ENCODE assay signal across 18 cellular contexts in the genomic region with DNA sequence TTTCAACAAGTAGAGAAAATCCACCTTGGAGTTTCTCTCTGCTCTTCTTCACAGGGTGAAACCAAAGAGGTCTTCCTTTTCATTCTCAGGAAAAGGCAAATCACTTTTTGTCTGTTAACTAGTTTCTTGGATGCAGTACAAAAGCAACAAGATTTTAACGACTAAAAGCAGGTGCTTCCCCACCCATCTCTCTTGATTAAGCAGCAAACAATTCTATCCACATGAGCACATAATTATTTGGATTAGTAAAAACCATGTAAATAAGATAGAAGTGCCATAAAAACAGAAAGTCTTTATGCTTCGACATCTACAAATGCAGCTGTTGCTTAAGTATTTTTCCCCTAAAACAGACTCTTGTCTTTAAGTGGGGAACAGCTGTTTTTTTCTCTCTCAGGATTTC. TPM values are rescaled to one million over a fixed set of nuclear protein-coding genes. Genes with fewer than 3 reads are reported as not detected.
DNase-seq lines count a peak whose midpoint lies in the region; ATAC-seq and TF ChIP-seq lines count a peak whose summit lies in the region.
"Had no signal": no experiment of that assay in that cellular context is flagged by ENCODE, and none has a peak within 500 bp of the region (broad histone marks: within the 10 kb centered on the region; RNA-seq: fewer than 3 reads in every experiment).

No MANE protein-coding gene starts in this region.

- H3K36me3 ChIP-seq in BLaER1 treated with 17β-estradiol and CSF1 and Interleukin-3, amounts not matched to agents 10 nM and 100 nM, result no peaks in the 10 kb centered on the region
- H3K36me3 ChIP-seq in PC-3 (ENCODE audit: low read depth, low read length), result no peaks in the 10 kb centered on the region; the same call in none of the 2 replicates
- H3K36me3 ChIP-seq in gastrocnemius medialis, result peaks cover 0 to 17% of the 10 kb centered on the region in 2 donors

- in situ Hi-C loops in gastrocnemius medialis (cut with MboI; ENCODE audit: low sequenced_read_pairs in 4 of 4), result no loop called here

- no peaks in the 10 kb centered on the region for H3K9me3 ChIP-seq in BLaER1 treated with 17β-estradiol and CSF1 and Interleukin-3, amounts not matched to agents 10 nM and 100 nM (replicated peaks in 1 of 11)
- H3K9me3 ChIP-seq in PC-3 (ENCODE audit: low read length) (no peaks in the 10 kb centered on the region), gastrocnemius medialis (no peaks in the 10 kb centered on the region)
- H3K9me3 ChIP-seq: pancreas had no signal

- H3K79me2 ChIP-seq in PC-3 (ENCODE audit: low read length), result no peaks in the 10 kb centered on the region

- peak overlapping the region in 7 of 11 experiments; percentile 2 to 56 (median 21); a peak in 10 of 22 replicates for H3K4me2 ChIP-seq in BLaER1 treated with 17β-estradiol and CSF1 and Interleukin-3, amounts not matched to agents 10 nM and 100 nM
- no peak overlapping the region for H3K4me2 ChIP-seq in PC-3 (ENCODE audit: low read length)
- H3K4me2 ChIP-seq: KMS-11 had no signal

- no TSS peak for BruUV-seq in PC-3 (replicated peaks; lab: Mats Ljungman, UMichigan)

- no peak overlapping the region for H3K9ac ChIP-seq in BLaER1 treated with 17β-estradiol and CSF1 and Interleukin-3, amounts not matched to agents 10 nM and 100 nM
- no peak overlapping the region for H3K9ac ChIP-seq in PC-3 (ENCODE audit: low read length)
- H3K9ac ChIP-seq: KMS-11 had no signal

- peaks cover 0 to 15% (median 13%) of the 10 kb centered on the region in 10 experiments; a peak in 13 of 20 replicates for H3K4me1 ChIP-seq in BLaER1 treated with 17β-estradiol and CSF1 and Interleukin-3, amounts not matched to agents 10 nM and 100 nM
- H3K4me1 ChIP-seq in PC-3 (ENCODE audit: insufficient read depth, low read length), result no peaks in the 10 kb centered on the region
- peaks cover 70 to 86% of the 10 kb centered on the region in 2 donors for H3K4me1 ChIP-seq in gastrocnemius medialis

- H2AFZ ChIP-seq in PC-3 (ENCODE audit: low read length), result no peak overlapping the region

- TF ChIP-seq POLR2A in gastrocnemius medialis (IDR thresholded peaks at IDR 0.05), result no peak

- no peak overlapping the region for H3K4me3 ChIP-seq in BLaER1 treated with 17β-estradiol and CSF1 and Interleukin-3, amounts not matched to agents 10 nM and 100 nM
- H3K4me3 ChIP-seq in PC-3 (ENCODE audit: low read length) (no peak overlapping the region), gastrocnemius medialis (peak overlapping the region; percentile 26 to 45 (median 35))
- H3K4me3 ChIP-seq: pancreas had no signal

- ATAC-seq in PC-3 (peak; percentile 19; the same call in 1 of the 2 replicates), left ventricle myocardium superior (peak; percentile 7), gastrocnemius medialis (no peak), GM19023 (IDR thresholded peaks at IDR 0.05; ENCODE audit: unreplicated experiment) (no peak)
- ATAC-seq: activated CD4-positive, CD25-positive, alpha-beta regulatory T cell treated with anti-CD3 and anti-CD28 coated beads, Interleukin-2, amount 50 U/mL, for 24 hours; activated CD8-positive, alpha-beta memory T cell treated with anti-CD3 and anti-CD28 coated beads, Interleukin-2, amount 10 ng/mL, durations not matched to agents 7 days and 5 days had no signal

- DNase-seq in PC-3 (no peak), left ventricle myocardium superior (no peak), gastrocnemius medialis (no peak), SW480 (ENCODE audit: low spot score) (no peak), CD1c-positive myeloid dendritic cell (ENCODE audit: extremely low spot score) (no peak), NCI-H2196 (lab: John Stamatoyannopoulos, UW; ENCODE audit: unreplicated experiment) (no peak)
- DNase-seq: activated CD8-positive, alpha-beta memory T cell treated with anti-CD3 and anti-CD28 coated beads, Interleukin-2, amount 10 ng/mL, durations not matched to agents 7 days and 5 days; activated effector memory CD4-positive, alpha-beta T cell treated with Interleukin-2 at 50 U/mL for 16 hours; GF-D8; NCI-H1694; NCI-H446 treated with DMSO at 0.1 percent for 48 hours; pancreas; SHP77 treated with DMSO at 0.1 percent for 48 hours; stimulated activated naive CD4-positive, alpha-beta T cell treated with Interleukin-2 at 50 U/mL for 16 hours had no signal

- no peaks in the 10 kb centered on the region for H3K9me2 ChIP-seq in PC-3 (replicated peaks; ENCODE audit: low read length)

- no peak overlapping the region for H3K27ac ChIP-seq in BLaER1 treated with 17β-estradiol and CSF1 and Interleukin-3, amounts not matched to agents 10 nM and 100 nM
- no peak overlapping the region for H3K27ac ChIP-seq in PC-3 (ENCODE audit: low read length)
- H3K27ac ChIP-seq in gastrocnemius medialis, result peak overlapping the region; percentile 95 to 98 (median 97)
- H3K27ac ChIP-seq: KMS-11 had no signal

- CTCF ChIA-PET in PC-3 (lab: Charles Lee), result interaction anchor here (0.7 kb wide), 1 partner anchor 191 kb away, joined by 3 read pairs; no protein-coding TSS in a partner anchor

- no peaks in the 10 kb centered on the region for H3K27me3 ChIP-seq in BLaER1 treated with 17β-estradiol and CSF1 and Interleukin-3, amounts not matched to agents 10 nM and 100 nM
- no peaks in the 10 kb centered on the region for H3K27me3 ChIP-seq in PC-3 (ENCODE audit: low read length)
- H3K27me3 ChIP-seq in gastrocnemius medialis, result no peaks in the 10 kb centered on the region
- H3K27me3 ChIP-seq: pancreas had no signal

- no peak for TF ChIP-seq CTCF in PC-3 (conservative IDR thresholded peaks at IDR 0.05; ENCODE audit: low read depth, low read length)
- TF ChIP-seq CTCF in gastrocnemius medialis (IDR thresholded peaks at IDR 0.05 in 4 of 5, conservative IDR thresholded peaks at IDR 0.05 in 1 of 5), result no peak

- no peaks in the 10 kb centered on the region for H3F3A ChIP-seq in PC-3 (ENCODE audit: low read length, unreplicated experiment)

- POLR2A ChIA-PET in PC-3 (lab: Charles Lee; ENCODE audit: unreplicated experiment), result interaction anchor here (0.5 kb wide), 1 partner anchor 105 kb away, joined by 7 read pairs; no protein-coding TSS in a partner anchor

- intact Hi-C loops in PC-3 (cut with micrococcal nuclease), result no loop called here
- intact Hi-C loops in left ventricle myocardium superior (cut with micrococcal nuclease), result no loop called here
- intact Hi-C loops in gastrocnemius medialis (cut with DNase I; ENCODE audit: low total_unique reads), result loop anchor here (1.0 to 2.0 kb wide), 2 partner anchors 21 to 23 kb away; no protein-coding TSS in a partner anchor

- no peaks in the 10 kb centered on the region for H4K20me1 ChIP-seq in BLaER1 treated with 17β-estradiol and CSF1 and Interleukin-3, amounts not matched to agents 10 nM and 100 nM
- H4K20me1 ChIP-seq in PC-3 (ENCODE audit: low read length), result no peaks in the 10 kb centered on the region

RNA-seq across cellular contexts. Expression of a gene that starts 37.4 kb away (rescaled TPM):
- total RNA-seq in PC-3 (2014; rRNA removed) (40.5 and 43.7 TPM in 2 replicates), left ventricle myocardium superior (22.4 TPM), gastrocnemius medialis (100 to 1,000 TPM in 3 of 4 donors, 10 to 100 TPM in 1; 89.8 to 276 (median 154) TPM)

RNA-seq across cellular contexts. Expression of a gene that starts 57.9 kb away (rescaled TPM):
- total RNA-seq in PC-3 (2014; rRNA removed) (43.8 and 66.5 TPM in 2 replicates), left ventricle myocardium superior (67.7 TPM), gastrocnemius medialis (10 to 100 TPM; 60.1 to 91.6 (median 68.7) TPM)

Comparison
In these comparisons a context has a peak if more than half of its experiments do, and no peak if none do; other contexts are left out.
1. H3K27ac ChIP-seq: peak in gastrocnemius medialis (4 of 4); none in BLaER1 treated with 17β-estradiol and CSF1 and Interleukin-3, amounts not matched to agents 10 nM and 100 nM (0 of 11) and PC-3 (single experiment).
2. H3K4me3 ChIP-seq: peak in gastrocnemius medialis (4 of 4); none in BLaER1 treated with 17β-estradiol and CSF1 and Interleukin-3, amounts not matched to agents 10 nM and 100 nM (0 of 10) and PC-3 (single experiment).
3. ATAC-seq: peak in PC-3 (single experiment) and left ventricle myocardium superior (single experiment); none in gastrocnemius medialis (0 of 2) and GM19023 (single experiment).